Comparison of ENCODE assay signal across 8 cellular contexts in genomic region chr12:16076553-16076952, GRCh38.
DNase-seq lines count a peak whose midpoint lies in the region; ATAC-seq and TF ChIP-seq lines count a peak whose summit lies in the region.

No MANE protein-coding gene starts in this region.

- H3K4me1 Mint-ChIP-seq in Caco-2 (ENCODE audit: low read depth, unreplicated experiment), result no peaks in the 10 kb centered on the region
- H3K4me1 Mint-ChIP-seq in endodermal cell, result no peaks in the 10 kb centered on the region
- H3K4me1 Mint-ChIP-seq in type B pancreatic cell (ENCODE audit: unreplicated experiment), result no peaks in the 10 kb centered on the region

- H3K9me3 Mint-ChIP-seq in Caco-2 (ENCODE audit: unreplicated experiment), result no peaks in the 10 kb centered on the region
- H3K9me3 Mint-ChIP-seq in endodermal cell, result no peaks in the 10 kb centered on the region
- H3K9me3 Mint-ChIP-seq in type B pancreatic cell, result no peaks in the 10 kb centered on the region

- DNase-seq in Caco-2 (peak in 1 of 2 experiments; percentile 38), NCI-H69 (lab: John Stamatoyannopoulos, UW) (peak; percentile 81), endodermal cell (peak; percentile 72), type B pancreatic cell (ENCODE audit: extremely low spot score, unreplicated experiment) (no peak), C1 segment of cervical spinal cord (lab: John Stamatoyannopoulos, UW) (no peak)
- DNase-seq in activated CD8-positive, alpha-beta memory T cell treated with anti-CD3 and anti-CD28 coated beads for 24 hours, result no peak

- H3K9ac ChIP-seq in endodermal cell (ENCODE audit: extremely low read depth, low read length, poor library complexity, severe bottlenecking), result no peak overlapping the region

- intact Hi-C loops in Caco-2 (cut with micrococcal nuclease; ENCODE audit: unreplicated experiment), result loop anchor here (1.0 to 5.0 kb wide), 4 partner anchors 39 to 284 kb away; no protein-coding TSS in a partner anchor

- no peaks in the 10 kb centered on the region for H3K36me3 Mint-ChIP-seq in Caco-2 (ENCODE audit: insufficient read depth, unreplicated experiment)
- H3K36me3 Mint-ChIP-seq in endodermal cell (ENCODE audit: low read depth), result no peaks in the 10 kb centered on the region
- no peaks in the 10 kb centered on the region for H3K36me3 Mint-ChIP-seq in type B pancreatic cell

- ATAC-seq in GM19043 (IDR thresholded peaks at IDR 0.05; ENCODE audit: low read depth, unreplicated experiment) (peak; percentile 63), HG03342 (IDR thresholded peaks at IDR 0.05; ENCODE audit: unreplicated experiment) (peak; percentile 79)

- H3K4me3 Mint-ChIP-seq in Caco-2 (ENCODE audit: unreplicated experiment) (no peak overlapping the region), endodermal cell (no peak overlapping the region), type B pancreatic cell (no peak overlapping the region)

- POLR2A ChIA-PET in Caco-2 (lab: Charles Lee), result no interaction called here

- CTCF ChIA-PET in Caco-2 (lab: Charles Lee), result interaction anchor here (0.5 to 1.1 kb wide), 6 partner anchors 18 to 309 kb away, joined by 3 to 4 read pairs (median 3); no protein-coding TSS in a partner anchor

- H3K9me3 ChIP-seq in Caco-2 (no peaks in the 10 kb centered on the region), endodermal cell (ENCODE audit: control insufficient read depth, low read length) (no peaks in the 10 kb centered on the region)

- H3K27me3 Mint-ChIP-seq in Caco-2 (ENCODE audit: insufficient read depth, unreplicated experiment), result peaks cover 6% of the 10 kb centered on the region
- H3K27me3 Mint-ChIP-seq in endodermal cell (ENCODE audit: insufficient read depth), result no peaks in the 10 kb centered on the region
- H3K27me3 Mint-ChIP-seq in type B pancreatic cell, result peaks cover 6% of the 10 kb centered on the region

- H3K27ac Mint-ChIP-seq in Caco-2 (ENCODE audit: unreplicated experiment), result no peak overlapping the region
- H3K27ac Mint-ChIP-seq in endodermal cell, result no peak overlapping the region
- H3K27ac Mint-ChIP-seq in type B pancreatic cell, result no peak overlapping the region

- peak; percentile 60 to 63 for TF ChIP-seq CTCF in Caco-2 (IDR thresholded peaks at IDR 0.05; ENCODE audit: insufficient read depth in 1 of 2, low read depth in 1 of 2, low read length in 1 of 2, severe bottlenecking in 1 of 2, unreplicated experiment in 1 of 2)
- peak; percentile 96 for TF ChIP-seq CTCF in endodermal cell (conservative IDR thresholded peaks at IDR 0.05)
- TF ChIP-seq CTCF in type B pancreatic cell (conservative IDR thresholded peaks at IDR 0.05), result peak; percentile 45

- WGBS in endodermal cell (ENCODE audit: insufficient coverage in 1 of 2, insufficient read length in 1 of 2), 2 experiments, result 44% methylated on average over 2 of the region's 2 CpGs; no CpG with 5 or more reads in 1 of the 2 experiments

- H3K4me1 ChIP-seq in Caco-2, result peaks cover 7% of the 10 kb centered on the region
- no peaks in the 10 kb centered on the region for H3K4me1 ChIP-seq in endodermal cell (ENCODE audit: control insufficient read depth, insufficient read depth, low read length)

- H3K27me3 ChIP-seq in Caco-2 (replicated peaks; ENCODE audit: control insufficient read depth, insufficient read depth, low read length) (no peaks in the 10 kb centered on the region), endodermal cell (ENCODE audit: control insufficient read depth, insufficient read depth, low read length, poor library complexity, severe bottlenecking) (no peaks in the 10 kb centered on the region)

- H3K4me3 ChIP-seq in Caco-2 (ENCODE audit: low read depth, low read length) (no peak overlapping the region), endodermal cell (ENCODE audit: low read length) (no peak overlapping the region)

- H3K27ac ChIP-seq in endodermal cell (ENCODE audit: low read depth, low read length), result no peak overlapping the region

- no TSS peak for BruUV-seq in Caco-2 (replicated peaks; lab: Mats Ljungman, UMichigan)

- H3K36me3 ChIP-seq in Caco-2 (ENCODE audit: control insufficient read depth, insufficient read depth, low read length), result no peaks in the 10 kb centered on the region
- no peaks in the 10 kb centered on the region for H3K36me3 ChIP-seq in endodermal cell (ENCODE audit: control insufficient read depth, insufficient read depth, low read length)

Comparison
In these comparisons a context has a peak if more than half of its experiments do, and no peak if none do; other contexts are left out.
1. DNase-seq: peak in NCI-H69 (single experiment) and endodermal cell (single experiment); none in type B pancreatic cell (single experiment), C1 segment of cervical spinal cord (0 of 14) and activated CD8-positive, alpha-beta memory T cell treated with anti-CD3 and anti-CD28 coated beads for 24 hours (single experiment).
2. CTCF ChIP-seq: peak in every context shown above with its lines; median percentile 96 in endodermal cell; 62 in Caco-2; 45 in type B pancreatic cell.